In the genomic region with DNA sequence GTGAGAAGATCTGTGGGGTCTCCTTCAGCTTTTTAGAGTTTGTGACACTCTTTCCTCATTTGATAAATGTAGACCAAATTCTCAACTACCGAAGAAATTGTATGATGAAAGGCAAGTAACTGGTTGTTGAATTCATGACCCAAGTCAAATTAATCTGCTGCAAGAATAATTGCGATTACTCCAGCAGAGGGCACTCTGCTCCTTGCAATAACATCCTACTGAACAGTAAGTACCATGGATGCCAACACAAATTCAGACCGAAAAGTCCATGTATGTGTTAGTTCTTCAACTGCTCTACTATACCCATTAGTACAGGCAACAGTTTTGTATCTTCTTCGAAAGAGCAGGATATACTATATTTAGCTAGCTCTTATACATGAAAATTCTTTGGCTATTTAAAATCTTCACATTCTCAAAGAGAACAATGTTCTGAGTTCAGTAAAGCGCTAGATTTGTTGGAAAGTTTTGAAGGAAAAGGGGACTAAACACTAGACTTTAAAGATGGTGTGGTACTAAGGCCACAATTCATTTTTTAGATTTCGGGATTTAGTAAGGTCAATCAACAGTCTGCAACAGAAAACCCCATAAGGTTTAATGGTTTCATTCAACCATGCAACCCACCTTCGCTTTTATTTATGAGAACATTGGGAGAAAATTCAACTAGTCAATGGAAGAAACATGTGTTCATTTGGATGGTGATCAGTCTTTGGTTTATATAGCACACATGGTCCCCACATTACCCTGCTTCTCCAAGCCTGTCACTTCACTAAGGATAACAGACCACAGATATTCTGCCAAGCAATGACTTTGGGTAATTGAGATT, we compare ENCODE assay signal across 8 cellular contexts.
A peak's percentile ranks its signal among the peaks of the same experiment; 100 is the strongest.
DNase-seq lines count a peak whose midpoint lies in the region; ATAC-seq and TF ChIP-seq lines count a peak whose summit lies in the region.

No MANE protein-coding gene starts in this region.

- no peak overlapping the region for H3K27ac ChIP-seq in foreskin keratinocyte

- peaks cover 22% of the 10 kb centered on the region for H3K27me3 Mint-ChIP-seq in activated T-cell treated with anti-CD3 and anti-CD28 coated beads, Interleukin-2, amount 50 U/mL, for 72 hours (ENCODE audit: low read depth)

- DNase-seq in C1 segment of cervical spinal cord (lab: John Stamatoyannopoulos, UW) (peak in 9 of 14 donors; percentile 4 to 76 (median 22)), NCI-H82 (lab: John Stamatoyannopoulos, UW) (peak; percentile 88), foreskin keratinocyte (peak; percentile 17 to 65), nucleus accumbens (lab: John Stamatoyannopoulos, UW) (peak in 39 of 56 donors; percentile 3 to 85 (median 40))
- peak; percentile 50 to 57 for DNase-seq in activated T-cell treated with anti-CD3 and anti-CD28 coated beads, Interleukin-2, amount 50 U/mL, for 72 hours

- H3K27ac Mint-ChIP-seq in activated T-cell treated with anti-CD3 and anti-CD28 coated beads, Interleukin-2, amount 50 U/mL, for 72 hours: no peak overlapping the region

- no peak overlapping the region for H3K4me3 Mint-ChIP-seq in activated T-cell treated with anti-CD3 and anti-CD28 coated beads, Interleukin-2, amount 50 U/mL, for 72 hours

- peaks cover 10% of the 10 kb centered on the region for H3K4me1 ChIP-seq in foreskin keratinocyte

- H3K4me1 Mint-ChIP-seq in activated T-cell treated with anti-CD3 and anti-CD28 coated beads, Interleukin-2, amount 50 U/mL, for 72 hours (ENCODE audit: low read depth): no peaks in the 10 kb centered on the region

- no peaks in the 10 kb centered on the region for H3K9me3 Mint-ChIP-seq in activated T-cell treated with anti-CD3 and anti-CD28 coated beads, Interleukin-2, amount 50 U/mL, for 72 hours

- peak; percentile 92 for TF ChIP-seq CTCF in foreskin keratinocyte (conservative IDR thresholded peaks at IDR 0.05)

- H3K27me3 ChIP-seq in foreskin keratinocyte: peaks cover 12% of the 10 kb centered on the region

- ATAC-seq in GM18520 (IDR thresholded peaks at IDR 0.05; ENCODE audit: unreplicated experiment) (peak; percentile 63), HG03457 (IDR thresholded peaks at IDR 0.05; ENCODE audit: unreplicated experiment) (peak; percentile 58), foreskin keratinocyte (peak; percentile 11), GM21360 (IDR thresholded peaks at IDR 0.05; ENCODE audit: unreplicated experiment) (no peak)
- ATAC-seq in activated T-cell treated with anti-CD3 and anti-CD28 coated beads, Interleukin-2, amount 50 U/mL, for 72 hours (replicated peaks in 1 of 2): peak; percentile 51 to 58

- no peaks in the 10 kb centered on the region for H3K36me3 Mint-ChIP-seq in activated T-cell treated with anti-CD3 and anti-CD28 coated beads, Interleukin-2, amount 50 U/mL, for 72 hours (ENCODE audit: insufficient read depth in 2 of 2)

Comparison
In these comparisons a context has a peak if more than half of its experiments do, and no peak if none do; other contexts are left out.
1. DNase-seq: peak in every context shown above with its lines; median percentile 88 in NCI-H82; 54 in activated T-cell treated with anti-CD3 and anti-CD28 coated beads, Interleukin-2, amount 50 U/mL, for 72 hours; 41 in foreskin keratinocyte; 40 in nucleus accumbens; 22 in C1 segment of cervical spinal cord.